In the genomic region with DNA sequence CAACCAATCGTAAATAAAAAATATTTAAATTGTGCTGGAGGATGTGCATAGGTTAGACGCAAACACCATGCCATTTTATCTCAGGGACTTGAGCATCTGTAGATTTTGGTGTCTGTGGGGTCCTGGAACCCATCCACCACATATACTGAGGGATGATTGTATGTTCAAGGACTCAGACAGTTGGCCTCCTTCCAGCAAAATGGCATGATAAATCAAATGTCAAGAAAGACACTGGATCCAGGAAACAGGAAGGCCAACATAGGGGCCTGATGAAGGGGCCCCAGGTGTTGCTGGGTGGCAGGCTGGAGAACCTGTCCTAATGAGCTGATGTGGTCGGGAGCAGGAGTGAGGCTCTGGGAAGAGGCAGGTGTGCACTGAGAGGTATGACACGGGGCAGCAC, we compare ENCODE assay signal across 14 cellular contexts.
DNase-seq lines count a peak whose midpoint lies in the region; TF ChIP-seq lines count a peak whose summit lies in the region.
"Had no signal": no experiment of that assay in that cellular context is flagged by ENCODE, and none has a peak within 500 bp of the region (broad histone marks: within the 10 kb centered on the region; RNA-seq: fewer than 3 reads in every experiment).

No MANE protein-coding gene starts in this region.

- no peaks in the 10 kb centered on the region for H3K36me3 ChIP-seq in trophoblast cell (ENCODE audit: control insufficient read depth in 1 of 2, insufficient read depth in 2 of 2, low read length in 2 of 2)
- no peaks in the 10 kb centered on the region for H3K36me3 ChIP-seq in colonic mucosa

- H3K4me2 ChIP-seq in trophoblast cell (ENCODE audit: low read length) = no peak overlapping the region

- H3K4me3 ChIP-seq in trophoblast cell (ENCODE audit: low read depth, low read length) (no peak overlapping the region), colonic mucosa (no peak overlapping the region)

- H3K27me3 ChIP-seq in trophoblast cell (ENCODE audit: insufficient read depth, low read length) (no peaks in the 10 kb centered on the region), colonic mucosa (no peaks in the 10 kb centered on the region)

- H2AFZ ChIP-seq in trophoblast cell (ENCODE audit: insufficient read depth, low read length, poor library complexity) = no peak overlapping the region

- H4K12ac ChIP-seq in trophoblast cell (ENCODE audit: low read depth, low read length) = no peak overlapping the region

- TF ChIP-seq CTCF in colonic mucosa (IDR thresholded peaks at IDR 0.05) = no peak

- H3K27ac ChIP-seq in trophoblast cell (ENCODE audit: low read depth, low read length) (no peak overlapping the region), colonic mucosa (no peak overlapping the region)
- H3K27ac ChIP-seq: C4-2B had no signal

- intact Hi-C loops in colonic mucosa (cut with DNase I) = no loop called here

- H2BK5ac ChIP-seq in trophoblast cell (ENCODE audit: low read depth, low read length, poor library complexity) = no peak overlapping the region

- H3K79me1 ChIP-seq in trophoblast cell (ENCODE audit: low read length) = peaks cover 2% of the 10 kb centered on the region

- H2AK5ac ChIP-seq in trophoblast cell (ENCODE audit: low read length) = no peak overlapping the region

- H3K4me1 ChIP-seq in trophoblast cell (ENCODE audit: control insufficient read depth in 1 of 2, insufficient read depth in 2 of 2, low read length in 2 of 2) (no peaks in the 10 kb centered on the region), colonic mucosa (no peaks in the 10 kb centered on the region)

- H2BK12ac ChIP-seq in trophoblast cell (ENCODE audit: low read length) = no peak overlapping the region

- peak; percentile 28 to 84 (median 75) for DNase-seq in NCI-H1417 (lab: John Stamatoyannopoulos, UW)
- DNase-seq in NCI-H1417 treated with DMSO at 0.1 percent for 48 hours (lab: John Stamatoyannopoulos, UW) = no peak
- peak; percentile 55 to 59 for DNase-seq in NCI-H187 (lab: John Stamatoyannopoulos, UW)
- DNase-seq in NCI-H345 treated with DMSO at 0.1 percent for 48 hours (lab: John Stamatoyannopoulos, UW; ENCODE audit: unreplicated experiment) = peak; percentile 62
- DNase-seq in trophoblast cell = no peak
- no peak for DNase-seq in AML-193 (lab: John Stamatoyannopoulos, UW)
- DNase-seq in stimulated activated CD4-positive, alpha-beta T cell treated with anti-CD3 and anti-CD28 coated beads, Interleukin-15, amount 100 ng/mL, for 24 hours = no peak
- DNase-seq in colonic mucosa = no peak
- DNase-seq: H7, KG1, NCI-H1436 treated with DMSO at 0.1 percent for 48 hours, NCI-H774, T-helper 2 cell had no signal

- H3K23ac ChIP-seq in trophoblast cell (ENCODE audit: low read length) = peak overlapping the region; percentile 23

- no peak overlapping the region for H4K91ac ChIP-seq in trophoblast cell (ENCODE audit: low read depth, low read length)

- WGBS in trophoblast cell (ENCODE audit: extremely low coverage, insufficient coverage, insufficient read length) = no CpG with 5 or more reads among the region's 4 CpGs

- peaks cover 2% of the 10 kb centered on the region for H3K79me2 ChIP-seq in trophoblast cell (ENCODE audit: control insufficient read depth, insufficient read depth, low read length, poor library complexity)

- peaks cover 2% of the 10 kb centered on the region for H3K9me3 ChIP-seq in trophoblast cell (ENCODE audit: insufficient read depth, low read depth, low read length)
- H3K9me3 ChIP-seq in colonic mucosa = no peaks in the 10 kb centered on the region

- H3K4ac ChIP-seq in trophoblast cell (ENCODE audit: low read depth, low read length) = no peak overlapping the region

- no peak overlapping the region for H4K8ac ChIP-seq in trophoblast cell (ENCODE audit: low read depth, low read length)

- no peak overlapping the region for H3K18ac ChIP-seq in trophoblast cell (ENCODE audit: low read length)

- no peak overlapping the region for H3K9ac ChIP-seq in trophoblast cell (ENCODE audit: low read length)
- H3K9ac ChIP-seq in colonic mucosa (ENCODE audit: low read depth in 2 of 2, low read length in 2 of 2) = no peak overlapping the region

- H2BK120ac ChIP-seq in trophoblast cell (ENCODE audit: insufficient read depth, low read length, poor library complexity) = no peak overlapping the region

- no peak overlapping the region for H3K14ac ChIP-seq in trophoblast cell (ENCODE audit: low read length)

Comparison
In these comparisons a context has a peak if more than half of its experiments do, and no peak if none do; other contexts are left out.
1. DNase-seq: peak in NCI-H1417 (3 of 3), NCI-H187 (2 of 2) and NCI-H345 treated with DMSO at 0.1 percent for 48 hours (single experiment); none in NCI-H1417 treated with DMSO at 0.1 percent for 48 hours (single experiment), trophoblast cell (0 of 2), AML-193 (0 of 2), stimulated activated CD4-positive, alpha-beta T cell treated with anti-CD3 and anti-CD28 coated beads, Interleukin-15, amount 100 ng/mL, for 24 hours (single experiment) and colonic mucosa (single experiment).